Comparison of ENCODE assay signal across 14 cellular contexts in the genomic region with DNA sequence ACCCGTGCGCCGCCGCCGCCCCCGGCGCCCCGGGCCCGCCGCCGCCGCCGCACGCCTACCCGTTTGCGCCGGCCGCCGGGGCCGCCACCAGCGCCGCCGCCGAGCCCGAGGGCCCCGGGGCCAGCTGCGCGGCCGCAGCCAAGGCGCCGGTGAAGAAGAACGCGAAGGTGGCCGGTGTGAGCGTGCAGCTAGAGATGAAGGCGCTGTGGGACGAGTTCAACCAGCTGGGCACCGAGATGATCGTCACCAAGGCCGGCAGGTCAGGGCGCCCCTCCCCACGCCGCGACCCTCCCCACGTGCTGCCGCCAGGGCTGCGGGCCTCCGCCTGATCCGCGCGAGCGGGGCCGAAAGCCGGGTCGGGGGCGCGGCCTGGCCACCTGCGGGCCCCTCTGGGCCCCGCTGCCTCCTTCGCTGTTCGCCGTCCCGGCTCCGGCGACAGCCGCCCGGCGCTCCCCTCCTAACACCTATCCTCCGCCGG. TPM values are rescaled to one million over a fixed set of nuclear protein-coding genes. Genes with fewer than 3 reads are reported as not detected.
DNase-seq lines count a peak whose midpoint lies in the region; ATAC-seq and TF ChIP-seq lines count a peak whose summit lies in the region.
"Had no signal": no experiment of that assay in that cellular context is flagged by ENCODE, and none has a peak within 500 bp of the region (broad histone marks: within the 10 kb centered on the region; RNA-seq: fewer than 3 reads in every experiment).

No MANE protein-coding gene starts in this region.

- H3K27ac Mint-ChIP-seq in MCF 10A (ENCODE audit: low read depth, unreplicated experiment) (no peak overlapping the region), HFFc6 (no peak overlapping the region), glutamatergic neuron (ENCODE audit: unreplicated experiment) (no peak overlapping the region)
- H3K27ac Mint-ChIP-seq in stimulated activated naive CD8-positive, alpha-beta T cell treated with anti-CD3 and anti-CD28 coated beads, Interleukin-15, amount 100 ng/mL, for 72 hours, result no peak overlapping the region
- H3K27ac Mint-ChIP-seq: activated T-cell treated with anti-CD3 and anti-CD28 coated beads, Interleukin-2, amount 50 U/mL, for 24 hours had no signal

- no peak for DNase-seq in breast epithelium (ENCODE audit: low spot score in 2 of 2)
- no peak for DNase-seq in MCF 10A (ENCODE audit: unreplicated experiment)
- DNase-seq in WERI-Rb-1, result no peak
- no peak for DNase-seq in lower lobe of right lung
- DNase-seq in vagina (ENCODE audit: extremely low spot score in 2 of 2), result no peak
- no peak for DNase-seq in HFFc6
- no peak for DNase-seq in stimulated activated naive CD8-positive, alpha-beta T cell treated with anti-CD3 and anti-CD28 coated beads, Interleukin-15, amount 100 ng/mL, for 72 hours
- no peak for DNase-seq in glutamatergic neuron
- DNase-seq: activated T-cell treated with anti-CD3 and anti-CD28 coated beads, Interleukin-2, amount 50 U/mL, for 24 hours; body of pancreas; NCI-H345; stimulated activated naive CD8-positive, alpha-beta T cell treated with anti-CD3 and anti-CD28 coated beads, Interleukin-15, Interleukin-2, amounts not matched to agents 100 U/mL and 50 U/mL, for 24 hours had no signal

- CTCF ChIA-PET in MCF 10A (lab: Yijun Ruan, JAX), result no interaction called here

- TF ChIP-seq POLR2A in breast epithelium (IDR thresholded peaks at IDR 0.05) (no peak), vagina (IDR thresholded peaks at IDR 0.05) (no peak)

- H3K9me3 Mint-ChIP-seq in MCF 10A (ENCODE audit: unreplicated experiment), result no peaks in the 10 kb centered on the region
- no peaks in the 10 kb centered on the region for H3K9me3 Mint-ChIP-seq in HFFc6
- no peaks in the 10 kb centered on the region for H3K9me3 Mint-ChIP-seq in stimulated activated naive CD8-positive, alpha-beta T cell treated with anti-CD3 and anti-CD28 coated beads, Interleukin-15, amount 100 ng/mL, for 72 hours
- H3K9me3 Mint-ChIP-seq in glutamatergic neuron (ENCODE audit: unreplicated experiment), result peaks cover 9% of the 10 kb centered on the region
- H3K9me3 Mint-ChIP-seq: activated T-cell treated with anti-CD3 and anti-CD28 coated beads, Interleukin-2, amount 50 U/mL, for 24 hours; natural killer cell treated with Interleukin-12 subunit alpha and Interleukin-12 subunit beta and Interleukin-15 and Interleukin-18, amount 100 ng/mL, for 72 hours had no signal

- H3K36me3 ChIP-seq in breast epithelium, result no peaks in the 10 kb centered on the region
- peaks cover 24% of the 10 kb centered on the region for H3K36me3 ChIP-seq in WERI-Rb-1
- no peaks in the 10 kb centered on the region for H3K36me3 ChIP-seq in lower lobe of right lung
- no peaks in the 10 kb centered on the region for H3K36me3 ChIP-seq in vagina

- H3K27me3 ChIP-seq in breast epithelium (peaks cover 0 to 28% of the 10 kb centered on the region in 2 donors), WERI-Rb-1 (ENCODE audit: insufficient read depth, low read depth, severe bottlenecking) (no peaks in the 10 kb centered on the region), lower lobe of right lung (ENCODE audit: low read depth) (peaks cover 91% of the 10 kb centered on the region), vagina (peaks cover 7% of the 10 kb centered on the region)

- peak overlapping the region in 1 of 2 donors; percentile 76 for H3K27ac ChIP-seq in breast epithelium
- H3K27ac ChIP-seq in WERI-Rb-1, result peak overlapping the region; percentile 58
- H3K27ac ChIP-seq in lower lobe of right lung, result no peak overlapping the region
- no peak overlapping the region for H3K27ac ChIP-seq in vagina
- H3K27ac ChIP-seq: body of pancreas had no signal

- TF ChIP-seq CTCF in breast epithelium (IDR thresholded peaks at IDR 0.05) (no peak), MCF 10A (IDR thresholded peaks at IDR 0.05; ENCODE audit: unreplicated experiment) (no peak), WERI-Rb-1 (IDR thresholded peaks at IDR 0.05; ENCODE audit: low read depth, low read length) (no peak), lower lobe of right lung (IDR thresholded peaks at IDR 0.05) (no peak), vagina (IDR thresholded peaks at IDR 0.05) (no peak), HFFc6 (IDR thresholded peaks at IDR 0.05) (no peak), glutamatergic neuron (IDR thresholded peaks at IDR 0.05; ENCODE audit: partially characterized antibody, unreplicated experiment) (no peak)

- BruUV-seq in MCF 10A (replicated peaks; lab: Mats Ljungman, UMichigan), result no TSS peak

- H3K4me3 Mint-ChIP-seq in MCF 10A (ENCODE audit: unreplicated experiment), result no peak overlapping the region
- H3K4me3 Mint-ChIP-seq in HFFc6, result no peak overlapping the region
- H3K4me3 Mint-ChIP-seq in stimulated activated naive CD8-positive, alpha-beta T cell treated with anti-CD3 and anti-CD28 coated beads, Interleukin-15, amount 100 ng/mL, for 72 hours, result no peak overlapping the region
- no peak overlapping the region for H3K4me3 Mint-ChIP-seq in glutamatergic neuron (ENCODE audit: unreplicated experiment)

- POLR2A ChIA-PET in MCF 10A (lab: Yijun Ruan, JAX), result no interaction called here

- ATAC-seq in lower lobe of right lung, result no peak
- no peak for ATAC-seq in stimulated activated naive CD8-positive, alpha-beta T cell treated with anti-CD3 and anti-CD28 coated beads, Interleukin-15, amount 100 ng/mL, for 72 hours
- ATAC-seq: body of pancreas; natural killer cell treated with Interleukin-12 subunit alpha and Interleukin-12 subunit beta and Interleukin-15 and Interleukin-18, amount 100 ng/mL, for 72 hours; stimulated activated naive CD8-positive, alpha-beta T cell treated with anti-CD3 and anti-CD28 coated beads, Interleukin-15, Interleukin-2, amounts not matched to agents 100 U/mL and 50 U/mL, for 24 hours had no signal

- H3K4me3 ChIP-seq in breast epithelium, result peak overlapping the region; percentile 37 to 69 (median 45)
- H3K4me3 ChIP-seq in WERI-Rb-1 (ENCODE audit: low read depth, low read length), result peak overlapping the region; percentile 49
- H3K4me3 ChIP-seq in lower lobe of right lung, result peak overlapping the region; percentile 31
- H3K4me3 ChIP-seq in vagina, result peak overlapping the region; percentile 32 to 44
- H3K4me3 ChIP-seq: body of pancreas had no signal

- H3K36me3 Mint-ChIP-seq in MCF 10A (ENCODE audit: insufficient read depth, unreplicated experiment) (peaks cover 6% of the 10 kb centered on the region), HFFc6 (ENCODE audit: low read depth) (no peaks in the 10 kb centered on the region; the same call in 1 of the 2 replicates), glutamatergic neuron (ENCODE audit: unreplicated experiment) (peaks cover 6% of the 10 kb centered on the region)

- H3K9me3 ChIP-seq in breast epithelium, result no peaks in the 10 kb centered on the region
- no peaks in the 10 kb centered on the region for H3K9me3 ChIP-seq in WERI-Rb-1 (ENCODE audit: severe bottlenecking)
- no peaks in the 10 kb centered on the region for H3K9me3 ChIP-seq in lower lobe of right lung
- no peaks in the 10 kb centered on the region for H3K9me3 ChIP-seq in vagina
- H3K9me3 ChIP-seq: body of pancreas had no signal

- H3K27me3 Mint-ChIP-seq in MCF 10A (ENCODE audit: insufficient read depth, unreplicated experiment) (peaks cover 16% of the 10 kb centered on the region), HFFc6 (ENCODE audit: insufficient read depth) (peaks cover 34% of the 10 kb centered on the region), glutamatergic neuron (ENCODE audit: unreplicated experiment) (peaks cover 34% of the 10 kb centered on the region)
- H3K27me3 Mint-ChIP-seq in stimulated activated naive CD8-positive, alpha-beta T cell treated with anti-CD3 and anti-CD28 coated beads, Interleukin-15, amount 100 ng/mL, for 72 hours, result peaks cover 94% of the 10 kb centered on the region

- H3K4me1 ChIP-seq in breast epithelium, result peaks cover 3 to 5% of the 10 kb centered on the region in 2 donors
- peaks cover 26% of the 10 kb centered on the region for H3K4me1 ChIP-seq in lower lobe of right lung
- peaks cover 34% of the 10 kb centered on the region for H3K4me1 ChIP-seq in vagina

- H3K4me1 Mint-ChIP-seq in MCF 10A (ENCODE audit: insufficient read depth, unreplicated experiment), result peaks cover 9% of the 10 kb centered on the region
- H3K4me1 Mint-ChIP-seq in HFFc6 (ENCODE audit: low read depth), result peaks cover 12% of the 10 kb centered on the region
- H3K4me1 Mint-ChIP-seq in stimulated activated naive CD8-positive, alpha-beta T cell treated with anti-CD3 and anti-CD28 coated beads, Interleukin-15, amount 100 ng/mL, for 72 hours, result peaks cover 42% of the 10 kb centered on the region
- peaks cover 11% of the 10 kb centered on the region for H3K4me1 Mint-ChIP-seq in glutamatergic neuron (ENCODE audit: low read depth, unreplicated experiment)

- intact Hi-C loops in breast epithelium (cut with DNase I; ENCODE audit: low total_unique reads) (no loop called here), MCF 10A (cut with micrococcal nuclease) (no loop called here), lower lobe of right lung (cut with DNase I) (no loop called here), vagina (cut with DNase I) (no loop called here)

RNA-seq across cellular contexts. Expression of a gene that starts 0.5 kb away (rescaled TPM):
- total RNA-seq in breast epithelium (1 to 10 TPM in 2 of 3 donors, under 1 TPM in 1; 0.96 to 9.2 (median 2.9) TPM), MCF 10A (2022) (not detected in 2 replicates), lower lobe of right lung (13.5 TPM), vagina (7.1 TPM), glutamatergic neuron (ENCODE audit: unreplicated experiment) (2.4 TPM)
- 1 to 10 TPM in 1 of 6 experiments, under 1 TPM in 4, not detected in 1; 0.14 to 1.1 (median 0.73) TPM for total RNA-seq in HFFc6 (2021; fragmentation: NEBNext Ultra II Directional; extraction: Animal tissue kit (Norgen Biotek cat#: 25700))
- total RNA-seq: H4 had no signal

RNA-seq across cellular contexts. Expression of a gene that starts 37.7 kb away (rescaled TPM):
- 1 to 10 TPM; 1.3 to 6.2 (median 2.9) TPM for total RNA-seq in breast epithelium
- 0.37 and 0.83 TPM in 2 replicates for total RNA-seq in MCF 10A (2022)
- 2.8 TPM for total RNA-seq in lower lobe of right lung
- total RNA-seq in vagina, result 14.5 TPM
- 1 to 10 TPM in 1 of 6 experiments, under 1 TPM in 2, not detected in 3; 0.27 to 1.1 (median 0.41) TPM for total RNA-seq in HFFc6 (2021; fragmentation: NEBNext Ultra II Directional; extraction: Animal tissue kit (Norgen Biotek cat#: 25700))
- total RNA-seq in glutamatergic neuron (ENCODE audit: unreplicated experiment), result 8.3 TPM
- total RNA-seq: natural killer cell treated with Interleukin-12 subunit alpha and Interleukin-12 subunit beta and Interleukin-15 and Interleukin-18, amount 100 ng/mL, for 72 hours had no signal

RNA-seq across cellular contexts. Expression of a gene that starts 46.8 kb away (rescaled TPM):
- 10 to 100 TPM in 2 of 3 donors, 1 to 10 TPM in 1; 5.4 to 33.8 (median 18.4) TPM for total RNA-seq in breast epithelium
- 2.0 and 3.5 TPM in 2 replicates for total RNA-seq in MCF 10A (2022)
- total RNA-seq in lower lobe of right lung, result 9.3 TPM
- total RNA-seq in vagina, result 67.3 TPM
- 10 to 100 TPM in 2 of 6 experiments, 1 to 10 TPM in 4; 4.9 to 13.7 (median 6.5) TPM for total RNA-seq in HFFc6 (2021; fragmentation: NEBNext Ultra II Directional; extraction: Animal tissue kit (Norgen Biotek cat#: 25700))
- total RNA-seq in glutamatergic neuron (ENCODE audit: unreplicated experiment), result 96.0 TPM
- total RNA-seq: natural killer cell treated with Interleukin-12 subunit alpha and Interleukin-12 subunit beta and Interleukin-15 and Interleukin-18, amount 100 ng/mL, for 72 hours had no signal
